ENCODE assay signal across 1 cellular context in genomic region chr6:27066802-27067201, GRCh38.
TF ChIP-seq lines count a peak whose summit lies in the region.

No MANE protein-coding gene starts in this region.

TF ChIP-seq in GM23338, 12 proteins besides CTCF, POLR2A, EP300 and RAD21:
- no peak for TF ChIP-seq ZNF462 (CRISPR knock-in tag; IDR thresholded peaks at IDR 0.05)
- TF ChIP-seq POLR2AphosphoS5 (IDR thresholded peaks at IDR 0.05; ENCODE audit: low read depth) = no peak
- TF ChIP-seq CREB1 (CRISPR knock-in tag; IDR thresholded peaks at IDR 0.05; ENCODE audit: low read depth) = no peak
- TF ChIP-seq STAT1 (IDR thresholded peaks at IDR 0.05; ENCODE audit: unreplicated experiment) = no peak
- TF ChIP-seq EZH2phosphoT487 (IDR thresholded peaks at IDR 0.05; ENCODE audit: unreplicated experiment) = no peak
- no peak for TF ChIP-seq ZNF114 (CRISPR knock-in tag; IDR thresholded peaks at IDR 0.05)
- TF ChIP-seq, protein P1, sequence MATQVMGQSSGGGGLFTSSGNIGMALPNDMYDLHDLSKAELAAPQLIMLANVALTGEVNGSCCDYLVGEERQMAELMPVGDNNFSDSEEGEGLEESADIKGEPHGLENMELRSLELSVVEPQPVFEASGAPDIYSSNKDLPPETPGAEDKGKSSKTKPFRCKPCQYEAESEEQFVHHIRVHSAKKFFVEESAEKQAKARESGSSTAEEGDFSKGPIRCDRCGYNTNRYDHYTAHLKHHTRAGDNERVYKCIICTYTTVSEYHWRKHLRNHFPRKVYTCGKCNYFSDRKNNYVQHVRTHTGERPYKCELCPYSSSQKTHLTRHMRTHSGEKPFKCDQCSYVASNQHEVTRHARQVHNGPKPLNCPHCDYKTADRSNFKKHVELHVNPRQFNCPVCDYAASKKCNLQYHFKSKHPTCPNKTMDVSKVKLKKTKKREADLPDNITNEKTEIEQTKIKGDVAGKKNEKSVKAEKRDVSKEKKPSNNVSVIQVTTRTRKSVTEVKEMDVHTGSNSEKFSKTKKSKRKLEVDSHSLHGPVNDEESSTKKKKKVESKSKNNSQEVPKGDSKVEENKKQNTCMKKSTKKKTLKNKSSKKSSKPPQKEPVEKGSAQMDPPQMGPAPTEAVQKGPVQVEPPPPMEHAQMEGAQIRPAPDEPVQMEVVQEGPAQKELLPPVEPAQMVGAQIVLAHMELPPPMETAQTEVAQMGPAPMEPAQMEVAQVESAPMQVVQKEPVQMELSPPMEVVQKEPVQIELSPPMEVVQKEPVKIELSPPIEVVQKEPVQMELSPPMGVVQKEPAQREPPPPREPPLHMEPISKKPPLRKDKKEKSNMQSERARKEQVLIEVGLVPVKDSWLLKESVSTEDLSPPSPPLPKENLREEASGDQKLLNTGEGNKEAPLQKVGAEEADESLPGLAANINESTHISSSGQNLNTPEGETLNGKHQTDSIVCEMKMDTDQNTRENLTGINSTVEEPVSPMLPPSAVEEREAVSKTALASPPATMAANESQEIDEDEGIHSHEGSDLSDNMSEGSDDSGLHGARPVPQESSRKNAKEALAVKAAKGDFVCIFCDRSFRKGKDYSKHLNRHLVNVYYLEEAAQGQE (IDR thresholded peaks at IDR 0.05; ENCODE audit: unreplicated experiment) = no peak
- no peak for TF ChIP-seq EZH2 (IDR thresholded peaks at IDR 0.05; ENCODE audit: low read depth, unreplicated experiment)
- no peak for TF ChIP-seq JUNB (IDR thresholded peaks at IDR 0.05; ENCODE audit: unreplicated experiment)
- no peak for TF ChIP-seq ETS1 (IDR thresholded peaks at IDR 0.05)
- no peak for TF ChIP-seq ZNF331 (CRISPR knock-in tag; IDR thresholded peaks at IDR 0.05; ENCODE audit: low read depth)
- no peak for TF ChIP-seq NANOG (IDR thresholded peaks at IDR 0.05; ENCODE audit: borderline replicate concordance)
